27 cellular contexts compared by ENCODE assay signal in genomic region chr2:142241016-142241415, GRCh38.
"Had no signal": no experiment of that assay in that cellular context is flagged by ENCODE, and none has a peak within 500 bp of the region (broad histone marks: within the 10 kb centered on the region; RNA-seq: fewer than 3 reads in every experiment).

No MANE protein-coding gene starts in this region.

- H3K27ac ChIP-seq: brain microvascular endothelial cell, epithelial cell of prostate, esophagus squamous epithelium, WERI-Rb-1 had no signal

- H3K4me3 ChIP-seq: esophagus squamous epithelium had no signal

- H3K36me3 ChIP-seq: brain microvascular endothelial cell, esophagus squamous epithelium, WERI-Rb-1 had no signal

- DNase-seq: activated B cell treated with CpG ODN at 0.5 μM for 24 hours; activated CD4-positive, alpha-beta T cell treated with anti-CD3 and anti-CD28 coated beads for 48 hours; activated CD4-positive, alpha-beta T cell treated with anti-CD3 and anti-CD28 coated beads, Interleukin-2, amount 50 U/mL, for 1 hour; activated CD4-positive, alpha-beta T cell treated with anti-CD3 and anti-CD28 coated beads, Interleukin-2, amount 50 U/mL, for 48 hours; activated CD8-positive, alpha-beta memory T cell treated with anti-CD3 and anti-CD28 coated beads for 24 hours; activated CD8-positive, alpha-beta T cell treated with anti-CD3 and anti-CD28 coated beads for 36 hours; activated effector memory CD4-positive, alpha-beta T cell treated with Interleukin-2 at 50 U/mL for 16 hours; activated gamma-delta T cell treated with Interleukin-2 at 50 U/mL for 16 hours; activated naive CD4-positive, alpha-beta T cell treated with anti-CD3 and anti-CD28 coated beads, Interleukin-2, amount 50 U/mL, for 16 hours; activated naive CD4-positive, alpha-beta T cell treated with Interleukin-2 at 50 U/mL for 16 hours; activated T-cell treated with anti-CD3 and anti-CD28 coated beads, Interleukin-2, amount 50 U/mL, for 4 hours; amniotic stem cell; anterior cingulate cortex; brain microvascular endothelial cell; caudate nucleus; cortex of kidney; dermis blood vessel endothelial cell; effector CD4-positive, alpha-beta T cell; effector memory CD8-positive, alpha-beta T cell; esophagus squamous epithelium; head of caudate nucleus; T-helper 17 cell; T1000; WERI-Rb-1 had no signal

- H3K27me3 ChIP-seq: brain microvascular endothelial cell, esophagus squamous epithelium had no signal

- ATAC-seq: activated CD4-positive, CD25-positive, alpha-beta regulatory T cell treated with anti-CD3 and anti-CD28 coated beads, Interleukin-2, amount 50 U/mL, for 24 hours; activated CD8-positive, alpha-beta T cell treated with anti-CD3 and anti-CD28 coated beads for 36 hours; activated T-cell treated with anti-CD3 and anti-CD28 coated beads, Interleukin-2, amount 50 U/mL, for 4 hours; activated T-helper 17 cell treated with anti-CD3 and anti-CD28 coated beads, Interleukin-2, amount 50 U/mL, for 72 hours; effector memory CD8-positive, alpha-beta T cell; T-helper 17 cell had no signal

- H3K9me3 ChIP-seq: esophagus squamous epithelium had no signal

- H3K4me1 ChIP-seq: esophagus squamous epithelium had no signal
